ENCODE assay signal across 15 cellular contexts in genomic region chr5:119420173-119420572, GRCh38. TPM values are rescaled to one million over a fixed set of nuclear protein-coding genes. Genes with fewer than 3 reads are reported as not detected.
A peak's percentile ranks its signal among the peaks of the same experiment; 100 is the strongest.
DNase-seq lines count a peak whose midpoint lies in the region; ATAC-seq and TF ChIP-seq lines count a peak whose summit lies in the region.
"Had no signal": no experiment of that assay in that cellular context is flagged by ENCODE, and none has a peak within 500 bp of the region (broad histone marks: within the 10 kb centered on the region; RNA-seq: fewer than 3 reads in every experiment).

No MANE protein-coding gene starts in this region.

- WGBS in thymus, result 53% methylated on average over 3 of the region's 3 CpGs
- WGBS in adrenal gland, 4 donors, result 60 to 88% (median 74%) methylated on average over 2 to 3 of the region's 3 CpGs

- no peaks in the 10 kb centered on the region for H3K27me3 Mint-ChIP-seq in IgD-negative memory B cell

- no peak for ATAC-seq in stimulated activated effector memory CD8-positive, alpha-beta T cell treated with anti-CD3 and anti-CD28 coated beads, Interleukin-12 subunit alpha, Interleukin-12 subunit beta, amount 100 ng/mL, for 72 hours
- ATAC-seq: K562, left colon had no signal

- H3K27ac ChIP-seq in thymus (ENCODE audit: low read depth), result peak overlapping the region; percentile 53
- H3K27ac ChIP-seq in adrenal gland, result no peak overlapping the region

- H3K4me1 Mint-ChIP-seq in IgD-negative memory B cell, result peaks cover 34 to 41% (median 40%) of the 10 kb centered on the region in 3 donors
- H3K4me1 Mint-ChIP-seq in stimulated activated effector memory CD8-positive, alpha-beta T cell treated with anti-CD3 and anti-CD28 coated beads, Interleukin-12 subunit alpha, Interleukin-12 subunit beta, amount 100 ng/mL, for 72 hours, result peaks cover 7% of the 10 kb centered on the region

- H3K27ac Mint-ChIP-seq in IgD-negative memory B cell, result peak overlapping the region; percentile 37 to 90 (median 86)
- H3K27ac Mint-ChIP-seq in stimulated activated effector memory CD8-positive, alpha-beta T cell treated with anti-CD3 and anti-CD28 coated beads, Interleukin-12 subunit alpha, Interleukin-12 subunit beta, amount 100 ng/mL, for 72 hours, result no peak overlapping the region

- no peaks in the 10 kb centered on the region for H3K4me1 ChIP-seq in thymus (ENCODE audit: control insufficient read depth, insufficient read depth, low read length)
- H3K4me1 ChIP-seq in adrenal gland (replicated peaks in 1 of 2), result no peaks in the 10 kb centered on the region
- H3K4me1 ChIP-seq: BE2C had no signal

- peak; percentile 43 for DNase-seq in OCI-M1 (lab: John Stamatoyannopoulos, UW)
- DNase-seq in epithelial cell of esophagus (ENCODE audit: low read depth), result peak; percentile 77
- DNase-seq in adrenal gland, result no peak
- no peak for DNase-seq in stimulated activated effector memory CD8-positive, alpha-beta T cell treated with anti-CD3 and anti-CD28 coated beads, Interleukin-12 subunit alpha, Interleukin-12 subunit beta, amount 100 ng/mL, for 72 hours (ENCODE audit: low spot score in 2 of 2)
- DNase-seq in NCI-H748 treated with DMSO at 0.1 percent for 48 hours (lab: John Stamatoyannopoulos, UW), result no peak
- DNase-seq: activated CD4-positive, alpha-beta T cell treated with anti-CD3 and anti-CD28 coated beads for 4 hours; activated T-cell treated with anti-CD3 and anti-CD28 coated beads for 4 hours; BE2C; DMS79; effector memory CD4-positive, alpha-beta T cell; left colon; posterior cingulate gyrus had no signal

- H3K9me3 Mint-ChIP-seq in IgD-negative memory B cell, result peaks cover 0 to 3% (median 0%) of the 10 kb centered on the region in 3 donors
- H3K9me3 Mint-ChIP-seq in stimulated activated effector memory CD8-positive, alpha-beta T cell treated with anti-CD3 and anti-CD28 coated beads, Interleukin-12 subunit alpha, Interleukin-12 subunit beta, amount 100 ng/mL, for 72 hours, result no peaks in the 10 kb centered on the region

- TF ChIP-seq CTCF in epithelial cell of esophagus (IDR thresholded peaks at IDR 0.05; ENCODE audit: insufficient read depth, low read depth, low read length, missing control alignments), result no peak
- no peak for TF ChIP-seq CTCF in adrenal gland (IDR thresholded peaks at IDR 0.05)

- peaks cover 2% of the 10 kb centered on the region for H3K36me3 Mint-ChIP-seq in IgD-negative memory B cell
- H3K36me3 Mint-ChIP-seq in stimulated activated effector memory CD8-positive, alpha-beta T cell treated with anti-CD3 and anti-CD28 coated beads, Interleukin-12 subunit alpha, Interleukin-12 subunit beta, amount 100 ng/mL, for 72 hours, result no peaks in the 10 kb centered on the region

- no peak overlapping the region for H3K4me3 ChIP-seq in epithelial cell of esophagus (ENCODE audit: low read length)
- H3K4me3 ChIP-seq in thymus (ENCODE audit: low read length), result no peak overlapping the region
- no peak overlapping the region for H3K4me3 ChIP-seq in adrenal gland
- H3K4me3 ChIP-seq: K562 had no signal

- H3K36me3 ChIP-seq in thymus (ENCODE audit: control insufficient read depth, insufficient read depth) (no peaks in the 10 kb centered on the region), adrenal gland (replicated peaks in 1 of 2) (no peaks in the 10 kb centered on the region)
- H3K36me3 ChIP-seq: BE2C had no signal

- H3K9me3 ChIP-seq in thymus (ENCODE audit: control insufficient read depth) (no peaks in the 10 kb centered on the region), adrenal gland (replicated peaks in 1 of 3) (no peaks in the 10 kb centered on the region)
- H3K9me3 ChIP-seq: BE2C had no signal

- H3K27me3 ChIP-seq in thymus (ENCODE audit: control insufficient read depth, insufficient read depth) (no peaks in the 10 kb centered on the region), adrenal gland (no peaks in the 10 kb centered on the region)
- H3K27me3 ChIP-seq: BE2C had no signal

- H3K4me3 Mint-ChIP-seq in IgD-negative memory B cell, result peak overlapping the region in 3 of 4 donors; percentile 5 to 88 (median 69)
- H3K4me3 Mint-ChIP-seq in stimulated activated effector memory CD8-positive, alpha-beta T cell treated with anti-CD3 and anti-CD28 coated beads, Interleukin-12 subunit alpha, Interleukin-12 subunit beta, amount 100 ng/mL, for 72 hours, result no peak overlapping the region

- intact Hi-C loops in adrenal gland (cut with DNase I), result no loop called here

- TF ChIP-seq POLR2A in adrenal gland (IDR thresholded peaks at IDR 0.05), result no peak

RNA-seq across cellular contexts. Expression of gene HSD17B4, which starts 32.1 kb away (rescaled TPM):
- 117 TPM for polyA plus RNA-seq in IgD-negative memory B cell
- 178 TPM for polyA plus RNA-seq in thymus
- total RNA-seq in adrenal gland, result 100 to 1,000 TPM; 245 to 596 (median 363) TPM
- 100 to 1,000 TPM; 236 to 620 (median 337) TPM for polyA plus RNA-seq in adrenal gland

Comparison
In these comparisons a context has a peak if more than half of its experiments do, and no peak if none do; other contexts are left out.
1. DNase-seq: peak in OCI-M1 (single experiment) and epithelial cell of esophagus (single experiment); none in adrenal gland (0 of 7), stimulated activated effector memory CD8-positive, alpha-beta T cell treated with anti-CD3 and anti-CD28 coated beads, Interleukin-12 subunit alpha, Interleukin-12 subunit beta, amount 100 ng/mL, for 72 hours (0 of 2) and NCI-H748 treated with DMSO at 0.1 percent for 48 hours (single experiment).